In the genomic region with DNA sequence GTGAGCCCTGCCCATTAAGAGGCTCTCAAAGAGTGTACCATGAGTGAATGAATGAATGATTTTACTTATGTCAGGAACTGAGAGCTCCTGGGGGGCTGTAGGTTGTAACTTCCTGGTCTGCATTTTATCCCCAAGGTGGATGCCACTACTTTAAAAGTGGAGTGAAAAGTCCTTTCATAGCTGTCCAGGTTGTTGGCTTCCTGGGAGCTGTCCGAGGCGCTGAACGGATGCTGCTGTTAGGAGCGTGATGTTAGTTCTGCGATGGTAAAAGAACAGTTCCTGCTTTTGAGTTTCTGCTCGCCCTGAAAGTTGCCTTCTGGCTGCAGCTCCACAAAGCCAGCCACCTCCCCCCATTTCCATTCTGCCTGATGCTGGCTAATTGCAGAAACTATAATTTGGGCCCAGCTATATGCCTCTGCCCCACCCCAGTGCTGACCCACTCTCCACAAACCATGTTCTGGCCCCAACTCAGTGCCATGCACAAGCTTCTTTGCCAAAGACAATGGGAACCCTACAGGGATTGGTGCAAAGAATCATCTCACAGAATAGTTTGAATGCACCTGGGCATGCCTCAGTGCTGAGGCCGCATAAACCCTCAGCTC, we compare ENCODE assay signal across 12 cellular contexts.
DNase-seq lines count a peak whose midpoint lies in the region; ATAC-seq and TF ChIP-seq lines count a peak whose summit lies in the region.
"Had no signal": no experiment of that assay in that cellular context is flagged by ENCODE, and none has a peak within 500 bp of the region (broad histone marks: within the 10 kb centered on the region; RNA-seq: fewer than 3 reads in every experiment).

No MANE protein-coding gene starts in this region.

- H3K9ac ChIP-seq in smooth muscle cell (ENCODE audit: low read depth): no peak overlapping the region

- H3K9me3 ChIP-seq in A673 (ENCODE audit: low read depth, low read length, poor library complexity, severe bottlenecking) (no peaks in the 10 kb centered on the region), RWPE2 (ENCODE audit: severe bottlenecking) (no peaks in the 10 kb centered on the region), smooth muscle cell (replicated peaks; ENCODE audit: low read depth) (no peaks in the 10 kb centered on the region)
- H3K9me3 ChIP-seq: Caco-2, SJSA1 had no signal

- H3K36me3 ChIP-seq in A673 (ENCODE audit: insufficient read depth, low read length, poor library complexity, severe bottlenecking) (no peaks in the 10 kb centered on the region), RWPE2 (ENCODE audit: low read depth) (no peaks in the 10 kb centered on the region), smooth muscle cell (ENCODE audit: low read depth) (no peaks in the 10 kb centered on the region)
- H3K36me3 ChIP-seq: SJSA1 had no signal

- CTCF ChIA-PET in A673 (lab: Charles Lee): no interaction called here

- POLR2A ChIA-PET in A673 (lab: Charles Lee; ENCODE audit: low non-redundant PET): no interaction called here

- H3K4me1 ChIP-seq in A673 (ENCODE audit: insufficient read depth, low read length, poor library complexity, severe bottlenecking) (no peaks in the 10 kb centered on the region), RWPE2 (ENCODE audit: insufficient read depth, poor library complexity, severe bottlenecking) (no peaks in the 10 kb centered on the region), smooth muscle cell (ENCODE audit: low read depth) (no peaks in the 10 kb centered on the region)
- H3K4me1 ChIP-seq: Caco-2, SJSA1 had no signal

- H3K4me3 ChIP-seq in A673 (ENCODE audit: low read depth, low read length, poor library complexity, severe bottlenecking) (no peak overlapping the region), RWPE2 (ENCODE audit: severe bottlenecking) (no peak overlapping the region), smooth muscle cell (no peak overlapping the region)
- H3K4me3 ChIP-seq: SJSA1 had no signal

- H3K79me2 ChIP-seq in smooth muscle cell (ENCODE audit: low read depth): no peaks in the 10 kb centered on the region

- DNase-seq in A673 (ENCODE audit: low spot score): peak; percentile 37
- DNase-seq in ELF-1 (ENCODE audit: low read depth, low spot score): peak; percentile 24
- peak; percentile 36 for DNase-seq in RWPE2 (ENCODE audit: low spot score)
- DNase-seq in left kidney (ENCODE audit: low read depth, low spot score): peak; percentile 42
- DNase-seq in NCI-H1105 (lab: John Stamatoyannopoulos, UW): no peak
- DNase-seq in NOMO-1 treated with dmso at 0.1 percent for 144 hours (lab: John Stamatoyannopoulos, UW; ENCODE audit: unreplicated experiment): no peak
- DNase-seq in smooth muscle cell (lab: John Stamatoyannopoulos, UW; ENCODE audit: unreplicated experiment): no peak
- DNase-seq: aorta, immature natural killer cell had no signal

- 38% methylated on average over 7 of the region's 7 CpGs for WGBS in smooth muscle cell (ENCODE audit: low lambda C conversion rate)

- ATAC-seq in RWPE2 (ENCODE audit: low read depth) (0 out of 3 replicates have a peak, but pooled peaks have one; percentile 61), HG03565 (IDR thresholded peaks at IDR 0.05; ENCODE audit: unreplicated experiment) (no peak)

- H3K27ac ChIP-seq in A673 (ENCODE audit: low read depth, low read length, poor library complexity, severe bottlenecking) (no peak overlapping the region), RWPE2 (ENCODE audit: poor library complexity, severe bottlenecking) (no peak overlapping the region), smooth muscle cell (ENCODE audit: low read depth) (no peak overlapping the region)
- H3K27ac ChIP-seq: SJSA1 had no signal

- no peak overlapping the region for H2AFZ ChIP-seq in smooth muscle cell (ENCODE audit: low read depth)

- BruUV-seq in A673 (replicated peaks; lab: Mats Ljungman, UMichigan): no TSS peak

- H3K27me3 ChIP-seq in A673 (replicated peaks; ENCODE audit: insufficient read depth, low read depth, low read length, poor library complexity) (peaks cover 6% of the 10 kb centered on the region), RWPE2 (ENCODE audit: insufficient read depth, poor library complexity, severe bottlenecking) (peaks cover 92% of the 10 kb centered on the region), smooth muscle cell (ENCODE audit: low read depth) (no peaks in the 10 kb centered on the region)
- H3K27me3 ChIP-seq: SJSA1 had no signal

- intact Hi-C loops in A673 (cut with micrococcal nuclease; ENCODE audit: unreplicated experiment): no loop called here

- H4K20me1 ChIP-seq in smooth muscle cell (ENCODE audit: low read depth): no peaks in the 10 kb centered on the region

- H3K4me2 ChIP-seq in smooth muscle cell: no peak overlapping the region

- TF ChIP-seq CTCF in A673 (conservative IDR thresholded peaks at IDR 0.05; ENCODE audit: low read depth, low read length) (no peak), RWPE2 (IDR thresholded peaks at IDR 0.05; ENCODE audit: poor library complexity, severe bottlenecking) (no peak), smooth muscle cell (IDR thresholded peaks at IDR 0.05; ENCODE audit: borderline replicate concordance, insufficient read depth, poor library complexity, severe bottlenecking) (no peak)

- H3F3A ChIP-seq in smooth muscle cell (ENCODE audit: low read depth): no peaks in the 10 kb centered on the region

Comparison
In these comparisons a context has a peak if more than half of its experiments do, and no peak if none do; other contexts are left out.
1. DNase-seq: peak in A673 (single experiment), ELF-1 (single experiment), RWPE2 (single experiment) and left kidney (single experiment); none in NCI-H1105 (single experiment), NOMO-1 treated with dmso at 0.1 percent for 144 hours (single experiment) and smooth muscle cell (single experiment).